Comparison of ENCODE assay signal across 1 cellular context in the genomic region with DNA sequence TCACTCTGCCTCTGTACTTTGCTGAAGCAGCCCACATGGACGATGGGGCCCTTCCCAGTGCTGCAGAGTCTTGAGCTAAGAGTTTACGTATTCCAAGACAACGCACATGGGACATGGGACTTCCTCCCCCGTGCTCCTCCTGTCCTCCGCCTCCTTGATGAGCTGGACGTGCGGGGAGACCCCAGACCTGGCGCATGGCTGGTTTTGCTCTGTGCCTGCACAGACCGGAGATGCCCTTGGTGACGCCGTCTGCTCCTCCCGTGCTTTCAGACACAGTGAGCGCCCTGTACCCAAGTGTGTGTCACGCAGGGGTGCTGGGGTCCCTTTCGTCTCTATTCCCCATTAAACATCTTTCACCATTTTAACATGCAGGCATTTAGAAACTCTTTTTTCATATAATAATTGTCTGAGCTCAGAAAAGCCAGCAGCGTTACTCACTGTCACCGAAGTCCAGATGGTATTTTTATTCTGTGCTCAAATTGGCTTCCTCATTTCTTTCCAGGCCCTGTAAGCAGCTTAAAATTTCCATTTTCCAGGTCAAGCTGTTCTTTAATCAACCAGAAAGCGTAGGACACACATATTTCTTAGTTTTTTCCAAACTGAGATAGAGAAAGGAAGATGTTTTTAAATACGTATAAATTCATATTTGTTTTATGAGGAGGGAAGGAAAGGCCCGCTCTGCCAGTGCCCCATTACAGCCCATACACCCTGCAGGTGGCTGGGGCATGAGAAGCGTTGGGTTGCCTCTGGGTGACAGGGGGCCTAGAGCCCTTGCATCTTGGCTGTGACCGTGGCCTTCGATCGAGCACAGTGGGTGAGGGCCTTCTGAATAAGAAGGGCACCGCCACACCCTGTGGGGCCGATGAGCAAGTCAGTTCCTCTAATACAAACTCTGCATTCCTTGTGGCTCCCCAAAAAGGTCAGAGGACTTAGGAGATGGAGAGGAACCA.
TF ChIP-seq lines count a peak whose summit lies in the region.

No MANE protein-coding gene starts in this region.

TF ChIP-seq in IMR-90, 13 proteins besides CTCF, POLR2A, EP300 and RAD21 (continued from another document):
- TF ChIP-seq BHLHE40 (IDR thresholded peaks at IDR 0.05; ENCODE audit: low read depth, low read length) (no peak), CHD1 (IDR thresholded peaks at IDR 0.05; ENCODE audit: low read depth, low read length) (no peak), RFX5 (IDR thresholded peaks at IDR 0.05; ENCODE audit: low read depth, low read length) (no peak), SMC3 (IDR thresholded peaks at IDR 0.05; ENCODE audit: low read depth, low read length) (no peak), MAZ (IDR thresholded peaks at IDR 0.05; ENCODE audit: borderline replicate concordance, low read depth, low read length) (no peak)
- TF ChIP-seq, protein P1, sequence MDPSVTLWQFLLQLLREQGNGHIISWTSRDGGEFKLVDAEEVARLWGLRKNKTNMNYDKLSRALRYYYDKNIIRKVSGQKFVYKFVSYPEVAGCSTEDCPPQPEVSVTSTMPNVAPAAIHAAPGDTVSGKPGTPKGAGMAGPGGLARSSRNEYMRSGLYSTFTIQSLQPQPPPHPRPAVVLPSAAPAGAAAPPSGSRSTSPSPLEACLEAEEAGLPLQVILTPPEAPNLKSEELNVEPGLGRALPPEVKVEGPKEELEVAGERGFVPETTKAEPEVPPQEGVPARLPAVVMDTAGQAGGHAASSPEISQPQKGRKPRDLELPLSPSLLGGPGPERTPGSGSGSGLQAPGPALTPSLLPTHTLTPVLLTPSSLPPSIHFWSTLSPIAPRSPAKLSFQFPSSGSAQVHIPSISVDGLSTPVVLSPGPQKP (IDR thresholded peaks at IDR 0.05; ENCODE audit: borderline replicate concordance, low read depth, low read length), result no peak
